Comparison of ENCODE assay signal across 8 cellular contexts in genomic region chr22:19717691-19718254, GRCh38. TPM values are rescaled to one million over a fixed set of nuclear protein-coding genes. Genes with fewer than 3 reads are reported as not detected.
A peak's percentile ranks its signal among the peaks of the same experiment; 100 is the strongest.
DNase-seq lines count a peak whose midpoint lies in the region; ATAC-seq and TF ChIP-seq lines count a peak whose summit lies in the region.

No MANE protein-coding gene starts in this region.

- peak; percentile 72 for DNase-seq in EH (ENCODE audit: low read depth)
- DNase-seq in RPMI7951 (ENCODE audit: low read depth): peak; percentile 58
- DNase-seq in activated effector memory CD4-positive, alpha-beta T cell treated with Interleukin-2 at 50 U/mL for 16 hours: peak; percentile 74
- peak; percentile 63 for DNase-seq in fibroblast of villous mesenchyme (ENCODE audit: low read depth)
- peak; percentile 81 to 90 for DNase-seq in stimulated activated naive CD8-positive, alpha-beta T cell treated with anti-CD3 and anti-CD28 coated beads, Interleukin-15, amount 100 ng/mL, for 72 hours

- ATAC-seq in HG03175 (IDR thresholded peaks at IDR 0.05; ENCODE audit: unreplicated experiment): peak; percentile 63
- peak; percentile 81 for ATAC-seq in stimulated activated naive CD8-positive, alpha-beta T cell treated with anti-CD3 and anti-CD28 coated beads, Interleukin-15, amount 100 ng/mL, for 72 hours
- ATAC-seq in GM21367 (IDR thresholded peaks at IDR 0.05; ENCODE audit: unreplicated experiment): no peak

- peak; percentile 58 for TF ChIP-seq CTCF in fibroblast of villous mesenchyme (IDR thresholded peaks at IDR 0.05; ENCODE audit: insufficient read depth, low read depth, low read length)
- TF ChIP-seq CTCF in neural cell (IDR thresholded peaks at IDR 0.05; ENCODE audit: poor library complexity, severe bottlenecking): peak; percentile 94

- H3K9me3 ChIP-seq in neural cell (ENCODE audit: low read length): no peaks in the 10 kb centered on the region

- peak overlapping the region; percentile 63 for H3K4me3 ChIP-seq in fibroblast of villous mesenchyme (ENCODE audit: low read depth, low read length)
- peak overlapping the region; percentile 99 for H3K4me3 ChIP-seq in neural cell (ENCODE audit: low read length)

- H3K9me3 Mint-ChIP-seq in stimulated activated naive CD8-positive, alpha-beta T cell treated with anti-CD3 and anti-CD28 coated beads, Interleukin-15, amount 100 ng/mL, for 72 hours: no peaks in the 10 kb centered on the region

- no peak overlapping the region for H2AFZ ChIP-seq in neural cell (ENCODE audit: low read depth, low read length)

- no peak overlapping the region for H3K27ac Mint-ChIP-seq in stimulated activated naive CD8-positive, alpha-beta T cell treated with anti-CD3 and anti-CD28 coated beads, Interleukin-15, amount 100 ng/mL, for 72 hours

- no peaks in the 10 kb centered on the region for H3K9me2 ChIP-seq in neural cell (ENCODE audit: insufficient read depth, low read length)

- H3K4me2 ChIP-seq in neural cell (ENCODE audit: low read length): no peak overlapping the region

- H3F3A ChIP-seq in neural cell (ENCODE audit: insufficient read depth, low read length, poor library complexity, severe bottlenecking): no peaks in the 10 kb centered on the region

- H4K20me1 ChIP-seq in neural cell (ENCODE audit: insufficient read depth): peaks cover 39% of the 10 kb centered on the region

- TF ChIP-seq RAD21 in neural cell (conservative IDR thresholded peaks at IDR 0.05): peak; percentile 71

- peak overlapping the region; percentile 50 to 71 for H3K4me3 Mint-ChIP-seq in stimulated activated naive CD8-positive, alpha-beta T cell treated with anti-CD3 and anti-CD28 coated beads, Interleukin-15, amount 100 ng/mL, for 72 hours

- no peak overlapping the region for H3K27ac ChIP-seq in neural cell (ENCODE audit: low read length)

- H3K36me3 ChIP-seq in neural cell (ENCODE audit: insufficient read depth, low read length): peaks cover 14% of the 10 kb centered on the region

- H3K27me3 Mint-ChIP-seq in stimulated activated naive CD8-positive, alpha-beta T cell treated with anti-CD3 and anti-CD28 coated beads, Interleukin-15, amount 100 ng/mL, for 72 hours: peaks cover 70% of the 10 kb centered on the region

- peak overlapping the region; percentile 29 for H3K9ac ChIP-seq in neural cell (ENCODE audit: low read length)

- H3K4me1 Mint-ChIP-seq in stimulated activated naive CD8-positive, alpha-beta T cell treated with anti-CD3 and anti-CD28 coated beads, Interleukin-15, amount 100 ng/mL, for 72 hours: peaks cover 35% of the 10 kb centered on the region

- peaks cover 51% of the 10 kb centered on the region for H3K27me3 ChIP-seq in neural cell (ENCODE audit: insufficient read depth, low read depth, low read length)

- peaks cover 8% of the 10 kb centered on the region for H3K79me2 ChIP-seq in neural cell (replicated peaks; ENCODE audit: insufficient read depth, low read length)

- peak; percentile 25 for TF ChIP-seq EP300 in neural cell (conservative IDR thresholded peaks at IDR 0.05; ENCODE audit: poor library complexity, severe bottlenecking)

TF ChIP-seq in neural cell, 6 proteins besides CTCF, POLR2A, EP300 and RAD21:
- TF ChIP-seq MXI1 (conservative IDR thresholded peaks at IDR 0.05; ENCODE audit: poor library complexity, severe bottlenecking) (peak; percentile 41), EZH2 (IDR thresholded peaks at IDR 0.05; ENCODE audit: borderline replicate concordance, insufficient read depth, low read length, poor library complexity, severe bottlenecking) (no peak), TAF1 (IDR thresholded peaks at IDR 0.05; ENCODE audit: low read depth) (no peak), SMC3 (conservative IDR thresholded peaks at IDR 0.05; ENCODE audit: poor library complexity) (peak; percentile 71), POLR2AphosphoS5 (IDR thresholded peaks at IDR 0.05) (no peak), REST (IDR thresholded peaks at IDR 0.05; ENCODE audit: borderline replicate concordance) (no peak)

RNA-seq across cellular contexts. Expression of gene SEPTIN5, which starts 3.5 kb away (rescaled TPM):
- total RNA-seq in RPMI7951 (2014; rRNA removed; shearing (Covaris generic)): 4.0 and 8.2 TPM in 2 replicates
- 10.4 and 14.8 TPM in 2 replicates for total RNA-seq in fibroblast of villous mesenchyme
- 166 and 170 TPM in 2 replicates for polyA plus RNA-seq in neural cell
- 117 and 143 TPM in 2 replicates for polyA minus RNA-seq in neural cell

RNA-seq across cellular contexts. Expression of gene GP1BB, which starts 5.6 kb away (rescaled TPM):
- 0.78 TPM in 1 of 2 replicates, not detected in the other for total RNA-seq in RPMI7951 (2014; rRNA removed; shearing (Covaris generic))
- 0.86 and 2.6 TPM in 2 replicates for total RNA-seq in fibroblast of villous mesenchyme
- 40.7 and 42.0 TPM in 2 replicates for polyA plus RNA-seq in neural cell
- 19.1 and 26.8 TPM in 2 replicates for polyA minus RNA-seq in neural cell

RNA-seq across cellular contexts. Expression of gene TBX1, which starts 42.8 kb away (rescaled TPM):
- not detected in 2 replicates for total RNA-seq in RPMI7951 (2014; rRNA removed; shearing (Covaris generic))
- under 0.01 and 0.43 TPM in 2 replicates for total RNA-seq in fibroblast of villous mesenchyme
- not detected in 2 replicates for polyA plus RNA-seq in neural cell
- polyA minus RNA-seq in neural cell: not detected in 2 replicates
